ENCODE assay signal across 8 cellular contexts in genomic region chr19:14210182-14210581, GRCh38. TPM values are rescaled to one million over a fixed set of nuclear protein-coding genes. Genes with fewer than 3 reads are reported as not detected.
DNase-seq lines count a peak whose midpoint lies in the region; ATAC-seq, FAIRE-seq and TF ChIP-seq lines count a peak whose summit lies in the region.
"Not testable (repeated sequence)": the region's sequence is repeated elsewhere in the genome, so short reads cannot be mapped to it uniquely, and the experiment has no call there.

No MANE protein-coding gene starts in this region.

- not testable (repeated sequence) for H3K4me3 ChIP-seq in Caco-2 (ENCODE audit: low read depth, low read length); NT2/D1 (ENCODE audit: insufficient read length, low read depth); bronchial epithelial cell (ENCODE audit: low read depth, low read length)

- not testable (repeated sequence) for H3K9me3 Mint-ChIP-seq in Caco-2 (ENCODE audit: unreplicated experiment); activated CD4-positive, alpha-beta T cell treated with anti-CD3 and anti-CD28 coated beads, Interleukin-2, amount 10 ng/mL, durations not matched to agents 24 days and 14 days; glutamatergic neuron (ENCODE audit: unreplicated experiment); natural killer cell treated with Interleukin-12 subunit alpha and Interleukin-12 subunit beta and Interleukin-15 and Interleukin-18, amount 100 ng/mL, for 72 hours

- H3K4me3 Mint-ChIP-seq in Caco-2 (ENCODE audit: unreplicated experiment) (peak overlapping the region; percentile 70), glutamatergic neuron (ENCODE audit: unreplicated experiment) (peak overlapping the region; percentile 81)
- peak overlapping the region; percentile 47 for H3K4me3 Mint-ChIP-seq in activated CD4-positive, alpha-beta T cell treated with anti-CD3 and anti-CD28 coated beads, Interleukin-2, amount 10 ng/mL, durations not matched to agents 24 days and 14 days
- peak overlapping the region; percentile 60 for H3K4me3 Mint-ChIP-seq in natural killer cell treated with Interleukin-12 subunit alpha and Interleukin-12 subunit beta and Interleukin-15 and Interleukin-18, amount 100 ng/mL, for 72 hours

- H3K9ac ChIP-seq in NT2/D1 (ENCODE audit: insufficient read length, low read depth): peak overlapping the region; percentile 81

- intact Hi-C loops in Caco-2 (cut with micrococcal nuclease; ENCODE audit: unreplicated experiment); activated CD4-positive, alpha-beta T cell treated with anti-CD3 and anti-CD28 coated beads, Interleukin-2, amount 10 ng/mL, durations not matched to agents 24 days and 14 days (cut with micrococcal nuclease): not testable (repeated sequence)

- H3K9me3 ChIP-seq in Caco-2; NT2/D1 (ENCODE audit: insufficient read depth, low read length): not testable (repeated sequence)

- CTCF ChIA-PET in Caco-2 (lab: Charles Lee): not testable (repeated sequence)

- not testable (repeated sequence) for BruUV-seq in Caco-2 (replicated peaks; lab: Mats Ljungman, UMichigan)

- not testable (repeated sequence) for TF ChIP-seq POLR2A in GM12892 (IDR thresholded peaks at IDR 0.05; ENCODE audit: low read depth, low read length)

- not testable (repeated sequence) for TF ChIP-seq CTCF in Caco-2 (IDR thresholded peaks at IDR 0.05; ENCODE audit: insufficient read depth in 1 of 2, low read depth in 1 of 2, low read length in 1 of 2, severe bottlenecking in 1 of 2, unreplicated experiment in 1 of 2); bronchial epithelial cell (IDR thresholded peaks at IDR 0.05; ENCODE audit: insufficient read depth, low read length, severe bottlenecking); glutamatergic neuron (IDR thresholded peaks at IDR 0.05; ENCODE audit: partially characterized antibody, unreplicated experiment)

- FAIRE-seq in GM12892 (lab: Jason Lieb, UNC) (peak; percentile 33), bronchial epithelial cell (lab: Jason Lieb, UNC) (peak; percentile 94), urothelium cell line (lab: Jason Lieb, UNC) (peak; percentile 78)

- not testable (repeated sequence) for H3K36me3 ChIP-seq in Caco-2 (ENCODE audit: control insufficient read depth, insufficient read depth, low read length); NT2/D1 (ENCODE audit: insufficient read depth, insufficient read length, low read length); bronchial epithelial cell (ENCODE audit: control insufficient read depth, insufficient read depth, low read length)

- not testable (repeated sequence) for H3K27me3 Mint-ChIP-seq in Caco-2 (ENCODE audit: insufficient read depth, unreplicated experiment); glutamatergic neuron (ENCODE audit: unreplicated experiment)
- H3K27me3 Mint-ChIP-seq in activated CD4-positive, alpha-beta T cell treated with anti-CD3 and anti-CD28 coated beads, Interleukin-2, amount 10 ng/mL, durations not matched to agents 24 days and 14 days: peaks cover 40% of the 10 kb centered on the region
- H3K27me3 Mint-ChIP-seq in natural killer cell treated with Interleukin-12 subunit alpha and Interleukin-12 subunit beta and Interleukin-15 and Interleukin-18, amount 100 ng/mL, for 72 hours: peaks cover 8 to 15% of the 10 kb centered on the region in 2 donors

- H3K27ac Mint-ChIP-seq in Caco-2 (ENCODE audit: unreplicated experiment); activated CD4-positive, alpha-beta T cell treated with anti-CD3 and anti-CD28 coated beads, Interleukin-2, amount 10 ng/mL, durations not matched to agents 24 days and 14 days; glutamatergic neuron (ENCODE audit: unreplicated experiment); natural killer cell treated with Interleukin-12 subunit alpha and Interleukin-12 subunit beta and Interleukin-15 and Interleukin-18, amount 100 ng/mL, for 72 hours: not testable (repeated sequence)

- not testable (repeated sequence) for H3K4me1 Mint-ChIP-seq in Caco-2 (ENCODE audit: low read depth, unreplicated experiment); glutamatergic neuron (ENCODE audit: low read depth, unreplicated experiment)
- H3K4me1 Mint-ChIP-seq in activated CD4-positive, alpha-beta T cell treated with anti-CD3 and anti-CD28 coated beads, Interleukin-2, amount 10 ng/mL, durations not matched to agents 24 days and 14 days: peaks cover 11% of the 10 kb centered on the region
- peaks cover 10 to 12% of the 10 kb centered on the region in 2 donors for H3K4me1 Mint-ChIP-seq in natural killer cell treated with Interleukin-12 subunit alpha and Interleukin-12 subunit beta and Interleukin-15 and Interleukin-18, amount 100 ng/mL, for 72 hours (ENCODE audit: low read depth in 2 of 2)

- peaks cover 14% of the 10 kb centered on the region for H3K36me3 Mint-ChIP-seq in Caco-2 (ENCODE audit: insufficient read depth, unreplicated experiment)
- H3K36me3 Mint-ChIP-seq in activated CD4-positive, alpha-beta T cell treated with anti-CD3 and anti-CD28 coated beads, Interleukin-2, amount 10 ng/mL, durations not matched to agents 24 days and 14 days (ENCODE audit: low read depth); glutamatergic neuron (ENCODE audit: unreplicated experiment); natural killer cell treated with Interleukin-12 subunit alpha and Interleukin-12 subunit beta and Interleukin-15 and Interleukin-18, amount 100 ng/mL, for 72 hours: not testable (repeated sequence)

- DNase-seq in Caco-2; GM12892 (ENCODE audit: insufficient read length); NT2/D1 (ENCODE audit: low read depth, low spot score); activated CD4-positive, alpha-beta T cell treated with anti-CD3 and anti-CD28 coated beads, Interleukin-2, amount 10 ng/mL, durations not matched to agents 24 days and 14 days; bronchial epithelial cell (ENCODE audit: low read depth); glutamatergic neuron; natural killer cell treated with Interleukin-12 subunit alpha and Interleukin-12 subunit beta and Interleukin-15 and Interleukin-18, amount 100 ng/mL, for 72 hours (ENCODE audit: low spot score); urothelium cell line (ENCODE audit: low spot score): not testable (repeated sequence)

- not testable (repeated sequence) for H3K27me3 ChIP-seq in Caco-2 (replicated peaks; ENCODE audit: control insufficient read depth, insufficient read depth, low read length); bronchial epithelial cell (ENCODE audit: control insufficient read depth, insufficient read depth, low read length)
- peaks cover 13% of the 10 kb centered on the region for H3K27me3 ChIP-seq in NT2/D1 (ENCODE audit: insufficient read depth, insufficient read length)

- H3K4me1 ChIP-seq in Caco-2; NT2/D1 (ENCODE audit: insufficient read depth, insufficient read length): not testable (repeated sequence)

- not testable (repeated sequence) for ATAC-seq in natural killer cell treated with Interleukin-12 subunit alpha and Interleukin-12 subunit beta and Interleukin-15 and Interleukin-18, amount 100 ng/mL, for 72 hours

- POLR2A ChIA-PET in Caco-2 (lab: Charles Lee): not testable (repeated sequence)

RNA-seq across cellular contexts. Expression of gene ADGRL1, which starts 4.2 kb away (rescaled TPM):
- total RNA-seq in Caco-2 (2022) (16.9 and 17.6 TPM in 2 replicates), bronchial epithelial cell (2.1 and 5.9 TPM in 2 replicates), glutamatergic neuron (ENCODE audit: unreplicated experiment) (68.1 TPM)
- 0.40 TPM for polyA plus RNA-seq in GM12892 (2012; ENCODE audit: missing spikeins)
- total RNA-seq in activated CD4-positive, alpha-beta T cell treated with anti-CD3 and anti-CD28 coated beads, Interleukin-2, amount 10 ng/mL, durations not matched to agents 24 days and 14 days: 14.3 and 17.2 TPM in 2 replicates
- total RNA-seq in natural killer cell treated with Interleukin-12 subunit alpha and Interleukin-12 subunit beta and Interleukin-15 and Interleukin-18, amount 100 ng/mL, for 72 hours: 1 to 10 TPM; 6.5 to 8.2 TPM
